In genomic region chr7:74084722-74085578, GRCh38 we compare ENCODE assay signal across 8 cellular contexts. TPM values are rescaled to one million over a fixed set of nuclear protein-coding genes. Genes with fewer than 3 reads are reported as not detected.
DNase-seq lines count a peak whose midpoint lies in the region; ATAC-seq and TF ChIP-seq lines count a peak whose summit lies in the region.

No MANE protein-coding gene starts in this region.

- TF ChIP-seq CTCF in cardiac muscle cell (IDR thresholded peaks at IDR 0.05; ENCODE audit: low read depth, low read length): no peak
- TF ChIP-seq CTCF in brain (conservative IDR thresholded peaks at IDR 0.05): no peak

- intact Hi-C loops in cardiac septum (cut with DNase I): loop anchor here (5.0 kb wide), 1 partner anchor 87 kb away; the partner anchor contains the start of gene EIF4H

- peaks cover 12% of the 10 kb centered on the region for H3K4me1 ChIP-seq in cardiac muscle cell (ENCODE audit: low read depth)

- DNase-seq in cardiac muscle cell (ENCODE audit: low read depth in 1 of 2, low spot score in 1 of 2) (no peak), cardiac septum (ENCODE audit: low spot score) (no peak), memory B cell (ENCODE audit: low spot score in 2 of 2) (no peak), NCI-H510A (lab: John Stamatoyannopoulos, UW) (no peak), NCI-H1105 (lab: John Stamatoyannopoulos, UW) (no peak), NOMO-1 treated with dmso at 0.1 percent for 144 hours (lab: John Stamatoyannopoulos, UW; ENCODE audit: unreplicated experiment) (no peak)

- peak overlapping the region; percentile 85 to 90 (median 86) for H3K4me3 Mint-ChIP-seq in brain
- H3K4me3 Mint-ChIP-seq in memory B cell: peak overlapping the region; percentile 87

- H3K27ac ChIP-seq in cardiac muscle cell: no peak overlapping the region

- H3K27me3 ChIP-seq in cardiac muscle cell: no peaks in the 10 kb centered on the region

- peaks cover 3% of the 10 kb centered on the region for H3K36me3 ChIP-seq in cardiac muscle cell

- H3K9me3 Mint-ChIP-seq in brain: peaks cover 0 to 3% (median 0%) of the 10 kb centered on the region in 5 experiments
- no peaks in the 10 kb centered on the region for H3K9me3 Mint-ChIP-seq in memory B cell

- peak overlapping the region; percentile 60 for H3K4me3 ChIP-seq in cardiac muscle cell

- H3K9me3 ChIP-seq in cardiac muscle cell (ENCODE audit: low read depth): no peaks in the 10 kb centered on the region

- H3K36me3 Mint-ChIP-seq in brain (peaks cover 41% of the 10 kb centered on the region), memory B cell (peaks cover 4% of the 10 kb centered on the region)

- peak overlapping the region; percentile 70 to 94 (median 88) for H3K27ac Mint-ChIP-seq in brain
- peak overlapping the region; percentile 86 for H3K27ac Mint-ChIP-seq in memory B cell

- no peaks in the 10 kb centered on the region for H3K27me3 Mint-ChIP-seq in brain
- H3K27me3 Mint-ChIP-seq in memory B cell: no peaks in the 10 kb centered on the region

- H3K4me1 Mint-ChIP-seq in brain (peaks cover 25% of the 10 kb centered on the region), memory B cell (peaks cover 10% of the 10 kb centered on the region)

- ATAC-seq in memory B cell (ENCODE audit: low read depth) (no peak), GM18870 (IDR thresholded peaks at IDR 0.05; ENCODE audit: unreplicated experiment) (no peak)

RNA-seq across cellular contexts. Expression of gene LIMK1, which starts 1.3 kb away (rescaled TPM):
- total RNA-seq in cardiac muscle cell (50.1 and 54.4 TPM in 2 replicates), cardiac septum (13.6 TPM)
- polyA plus RNA-seq in cardiac muscle cell (14.4 and 15.6 TPM in 2 replicates), brain (ENCODE audit: insufficient read depth, low read depth, low replicate concordance) (67.3 TPM)

RNA-seq across cellular contexts. Expression of gene ELN, which starts 57.0 kb away (rescaled TPM):
- total RNA-seq in cardiac muscle cell (0.77 and 0.88 TPM in 2 replicates), cardiac septum (41.2 TPM)
- polyA plus RNA-seq in cardiac muscle cell (0.54 TPM in 1 of 2 replicates, not detected in the other), brain (ENCODE audit: insufficient read depth, low read depth, low replicate concordance) (61.1 TPM)

Comparison
In these comparisons a context has a peak if more than half of its experiments do, and no peak if none do; other contexts are left out.
1. RNA of gene ELN, which starts 57.0 kb away (total RNA-seq): 41.2 TPM in cardiac septum (single experiment); 0.77 to 0.88 TPM in cardiac muscle cell; every median in the first group is over 10 times any median in the second.